Comparison of ENCODE assay signal across 14 cellular contexts in the genomic region with DNA sequence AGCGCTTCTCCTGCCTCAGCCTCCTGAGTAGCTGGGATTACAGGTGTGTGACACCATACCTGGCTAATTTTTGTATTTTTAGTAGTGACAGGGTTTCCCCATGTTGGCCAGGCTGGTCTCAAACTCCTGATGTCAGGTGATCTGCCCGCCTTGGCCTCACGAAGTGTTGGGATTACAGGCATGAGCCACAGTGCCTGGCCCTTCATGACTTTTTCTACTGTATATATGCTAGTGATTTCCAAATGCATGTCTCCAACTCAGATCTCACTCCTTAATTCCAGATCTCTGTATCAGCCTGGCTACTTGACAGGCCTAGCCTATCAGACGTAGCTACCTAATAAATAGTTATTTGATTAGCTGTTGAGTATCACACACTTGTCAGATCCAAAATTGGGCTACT. TPM values are rescaled to one million over a fixed set of nuclear protein-coding genes. Genes with fewer than 3 reads are reported as not detected.
DNase-seq lines count a peak whose midpoint lies in the region; ATAC-seq, FAIRE-seq and TF ChIP-seq lines count a peak whose summit lies in the region.
"Not testable (repeated sequence)": the region's sequence is repeated elsewhere in the genome, so short reads cannot be mapped to it uniquely, and the experiment has no call there.
"Had no signal": no experiment of that assay in that cellular context is flagged by ENCODE, and none has a peak within 500 bp of the region (broad histone marks: within the 10 kb centered on the region; RNA-seq: fewer than 3 reads in every experiment).

No MANE protein-coding gene starts in this region.

- not testable (repeated sequence) for H3K27me3 Mint-ChIP-seq in CD14-positive monocyte (ENCODE audit: low read depth in 3 of 3); chondrocyte (ENCODE audit: low read depth)

- H3K9me3 Mint-ChIP-seq in CD14-positive monocyte; chondrocyte (ENCODE audit: low read depth): not testable (repeated sequence)

- intact Hi-C loops in CD14-positive monocyte (cut with micrococcal nuclease); endothelial cell of umbilical vein (cut with micrococcal nuclease); cardiac septum (cut with DNase I): not testable (repeated sequence)

- H4K8ac ChIP-seq in trophoblast cell (ENCODE audit: low read depth, low read length): not testable (repeated sequence)

- not testable (repeated sequence) for H3K27me3 ChIP-seq in endothelial cell of umbilical vein (ENCODE audit: control insufficient read depth in 2 of 2, insufficient read depth in 2 of 2, low read length in 2 of 2); trophoblast cell (ENCODE audit: insufficient read depth, low read length); upper lobe of left lung

- H3K4me2 ChIP-seq in endothelial cell of umbilical vein (ENCODE audit: insufficient read depth, low read length); trophoblast cell (ENCODE audit: low read length): not testable (repeated sequence)

- H4K91ac ChIP-seq in trophoblast cell (ENCODE audit: low read depth, low read length): not testable (repeated sequence)

- TF ChIP-seq CTCF in CD14-positive monocyte (IDR thresholded peaks at IDR 0.05); chondrocyte (IDR thresholded peaks at IDR 0.05); endothelial cell of umbilical vein (IDR thresholded peaks at IDR 0.05; ENCODE audit: extremely low read depth in 1 of 2, insufficient read depth in 1 of 2, low read depth in 1 of 2, low read length in 2 of 2); upper lobe of left lung (IDR thresholded peaks at IDR 0.05): not testable (repeated sequence)

- TF ChIP-seq EP300 in upper lobe of left lung (IDR thresholded peaks at IDR 0.05): not testable (repeated sequence)

- not testable (repeated sequence) for H3K14ac ChIP-seq in trophoblast cell (ENCODE audit: low read length)

- not testable (repeated sequence) for H2AK5ac ChIP-seq in trophoblast cell (ENCODE audit: low read length)

- not testable (repeated sequence) for H3K79me1 ChIP-seq in trophoblast cell (ENCODE audit: low read length)

- FAIRE-seq in endothelial cell of umbilical vein (lab: Jason Lieb, UNC): not testable (repeated sequence)

- H3K9me1 ChIP-seq in endothelial cell of umbilical vein (replicated peaks; ENCODE audit: control insufficient read depth, extremely low read depth, insufficient read depth, low read length): not testable (repeated sequence)

- dilution Hi-C loops in endothelial cell of umbilical vein (cut with MboI; ENCODE audit: extremely low pct_ligation_motif_present, low sequenced_read_pairs): not testable (repeated sequence)

- H3K27ac ChIP-seq in endothelial cell of umbilical vein (ENCODE audit: insufficient read depth, low read depth, low read length); trophoblast cell (ENCODE audit: low read depth, low read length); upper lobe of left lung: not testable (repeated sequence)

- not testable (repeated sequence) for H4K20me1 ChIP-seq in endothelial cell of umbilical vein (replicated peaks; ENCODE audit: control insufficient read depth, extremely low read depth, insufficient read depth, low read length)

- not testable (repeated sequence) for H2BK12ac ChIP-seq in trophoblast cell (ENCODE audit: low read length)

- not testable (repeated sequence) for TF ChIP-seq POLR2A in endothelial cell of umbilical vein (IDR thresholded peaks at IDR 0.05; ENCODE audit: low read depth, low read length); upper lobe of left lung (IDR thresholded peaks at IDR 0.05)

- H3K27ac Mint-ChIP-seq in CD14-positive monocyte; chondrocyte (ENCODE audit: unreplicated experiment): not testable (repeated sequence)

- not testable (repeated sequence) for BruUV-seq in endothelial cell of umbilical vein (replicated peaks; lab: Mats Ljungman, UMichigan)

- H3K9me3 ChIP-seq in endothelial cell of umbilical vein (replicated peaks; ENCODE audit: control insufficient read depth, insufficient read depth, low read length); trophoblast cell (ENCODE audit: insufficient read depth, low read depth, low read length); upper lobe of left lung: not testable (repeated sequence)

- not testable (repeated sequence) for H2AFZ ChIP-seq in endothelial cell of umbilical vein (ENCODE audit: low read depth, low read length); trophoblast cell (ENCODE audit: insufficient read depth, low read length, poor library complexity)

- POLR2A ChIA-PET in endothelial cell of umbilical vein (lab: Charles Lee): not testable (repeated sequence)

- H3K79me2 ChIP-seq in endothelial cell of umbilical vein (ENCODE audit: control insufficient read depth, insufficient read depth, low read length); trophoblast cell (ENCODE audit: control insufficient read depth, insufficient read depth, low read length, poor library complexity): not testable (repeated sequence)

- not testable (repeated sequence) for H3K36me3 ChIP-seq in endothelial cell of umbilical vein (ENCODE audit: control insufficient read depth in 2 of 2, extremely low read depth in 1 of 2, insufficient read depth in 2 of 2, low read length in 2 of 2); trophoblast cell (ENCODE audit: control insufficient read depth in 1 of 2, insufficient read depth in 2 of 2, low read length in 2 of 2); upper lobe of left lung

- H3K9ac ChIP-seq in endothelial cell of umbilical vein (replicated peaks; ENCODE audit: extremely low read depth, insufficient read depth, low read length); trophoblast cell (ENCODE audit: low read length): not testable (repeated sequence)

- CTCF ChIA-PET in endothelial cell of umbilical vein (lab: Charles Lee): not testable (repeated sequence)

- not testable (repeated sequence) for H4K12ac ChIP-seq in trophoblast cell (ENCODE audit: low read depth, low read length)

- not testable (repeated sequence) for H3K23ac ChIP-seq in trophoblast cell (ENCODE audit: low read length)

- not testable (repeated sequence) for H3K4me3 ChIP-seq in endothelial cell of umbilical vein (replicated peaks in 1 of 3; ENCODE audit: insufficient read depth in 1 of 3, low read depth in 1 of 3, low read length in 3 of 3); trophoblast cell (ENCODE audit: low read depth, low read length); upper lobe of left lung

- H2BK120ac ChIP-seq in trophoblast cell (ENCODE audit: insufficient read depth, low read length, poor library complexity): not testable (repeated sequence)

- H3K36me3 Mint-ChIP-seq in CD14-positive monocyte; chondrocyte (ENCODE audit: low read depth): not testable (repeated sequence)

- not testable (repeated sequence) for H3K4ac ChIP-seq in trophoblast cell (ENCODE audit: low read depth, low read length)

- not testable (repeated sequence) for H3K4me1 ChIP-seq in endothelial cell of umbilical vein (ENCODE audit: control insufficient read depth, extremely low read depth, insufficient read depth, low read length); trophoblast cell (ENCODE audit: control insufficient read depth in 1 of 2, insufficient read depth in 2 of 2, low read length in 2 of 2); upper lobe of left lung

- H3K4me3 Mint-ChIP-seq in CD14-positive monocyte; chondrocyte (ENCODE audit: unreplicated experiment): not testable (repeated sequence)

- DNase-seq in CD14-positive monocyte (ENCODE audit: low spot score) (peak; percentile 46), chondrocyte (ENCODE audit: low spot score) (peak; percentile 92), endothelial cell of umbilical vein (ENCODE audit: low read depth, low spot score) (peak; percentile 0), cardiac septum (ENCODE audit: low spot score) (peak; percentile 73), medulla oblongata (ENCODE audit: extremely low spot score) (peak; percentile 1), trophoblast cell (peak; percentile 2 to 44)
- not testable (repeated sequence) for DNase-seq in upper lobe of left lung

- WGBS in trophoblast cell (ENCODE audit: extremely low coverage, insufficient coverage, insufficient read length): no CpG with 5 or more reads among the region's 4 CpGs
- WGBS in upper lobe of left lung, 2 donors: 87% methylated on average over 3 to 4 of the region's 4 CpGs

- not testable (repeated sequence) for H2BK5ac ChIP-seq in trophoblast cell (ENCODE audit: low read depth, low read length, poor library complexity)

- peak; percentile 36 to 90 for ATAC-seq in upper lobe of left lung (ENCODE audit: low FRiP score in 2 of 2)

- not testable (repeated sequence) for H3K4me1 Mint-ChIP-seq in CD14-positive monocyte; chondrocyte (ENCODE audit: low read depth)

- H3K18ac ChIP-seq in trophoblast cell (ENCODE audit: low read length): not testable (repeated sequence)

RNA-seq across cellular contexts. Expression of gene POTEH, which starts 23.8 kb away (rescaled TPM):
- not detected for polyA plus RNA-seq in CD14-positive monocyte
- not detected in 3 replicates for total RNA-seq in chondrocyte
- not detected in 2 replicates for total RNA-seq in endothelial cell of umbilical vein
- not detected in 2 replicates for polyA plus RNA-seq in endothelial cell of umbilical vein
- polyA plus RNA-seq in endothelial cell of umbilical vein (2011; cell fraction: cytosol; rRNA removed): not detected in 2 replicates
- polyA plus RNA-seq in endothelial cell of umbilical vein (2011; cell fraction: nucleus; rRNA removed): not detected in 2 replicates
- not detected in 2 replicates for polyA plus RNA-seq in endothelial cell of umbilical vein (2012)
- polyA minus RNA-seq in endothelial cell of umbilical vein: not detected in 2 replicates
- not detected for polyA minus RNA-seq in endothelial cell of umbilical vein (2011; cell fraction: cytosol; rRNA and poly(A)+ RNA removed)
- not detected in 2 replicates for polyA minus RNA-seq in endothelial cell of umbilical vein (2011; cell fraction: nucleus; rRNA and poly(A)+ RNA removed)
- not detected for total RNA-seq in cardiac septum
- polyA plus RNA-seq in trophoblast cell (2013): not detected in 2 replicates
- not detected for total RNA-seq in upper lobe of left lung
- total RNA-seq: B cell; CD4-positive, alpha-beta T cell; CD8-positive, alpha-beta memory T cell; GM23248; H1; H7 had no signal
- polyA plus RNA-seq: AG04450; CD8-positive, alpha-beta memory T cell; GM23248; H1 had no signal
